36 cellular contexts compared by ENCODE assay signal in genomic region chr22:24736526-24737050, GRCh38. TPM values are rescaled to one million over a fixed set of nuclear protein-coding genes. Genes with fewer than 3 reads are reported as not detected.
"Had no signal": no experiment of that assay in that cellular context is flagged by ENCODE, and none has a peak within 500 bp of the region (broad histone marks: within the 10 kb centered on the region; RNA-seq: fewer than 3 reads in every experiment).

No MANE protein-coding gene starts in this region.

- H3K27ac ChIP-seq: brain microvascular endothelial cell, Peyer's patch, WERI-Rb-1 had no signal

- H3K27ac Mint-ChIP-seq: activated CD8-positive, alpha-beta T cell treated with anti-CD3 and anti-CD28 coated beads for 36 hours; activated naive CD8-positive, alpha-beta T cell treated with anti-CD3 and anti-CD28 coated beads for 36 hours; activated T-cell treated with anti-CD3 and anti-CD28 coated beads, Interleukin-2, amount 50 U/mL, for 72 hours; activated T-helper 17 cell treated with anti-CD3 and anti-CD28 coated beads, Interleukin-2, amount 50 U/mL, for 72 hours had no signal

- H3K9me3 ChIP-seq: Peyer's patch had no signal

- H3K27me3 ChIP-seq: Peyer's patch had no signal

- H3K9me3 Mint-ChIP-seq: activated CD8-positive, alpha-beta T cell treated with anti-CD3 and anti-CD28 coated beads for 36 hours; activated naive CD8-positive, alpha-beta T cell treated with anti-CD3 and anti-CD28 coated beads for 36 hours; activated T-cell treated with anti-CD3 and anti-CD28 coated beads, Interleukin-2, amount 50 U/mL, for 72 hours; activated T-helper 17 cell treated with anti-CD3 and anti-CD28 coated beads, Interleukin-2, amount 50 U/mL, for 72 hours; central memory CD8-positive, alpha-beta T cell had no signal

- ATAC-seq: activated CD8-positive, alpha-beta T cell treated with anti-CD3 and anti-CD28 coated beads for 36 hours; activated T-cell treated with anti-CD3 and anti-CD28 coated beads, Interleukin-2, amount 50 U/mL, for 72 hours; activated T-helper 17 cell treated with anti-CD3 and anti-CD28 coated beads, Interleukin-2, amount 50 U/mL, for 72 hours; PC-3 had no signal

- H3K4me3 ChIP-seq: Peyer's patch had no signal

- H3K4me1 Mint-ChIP-seq: activated naive CD8-positive, alpha-beta T cell treated with anti-CD3 and anti-CD28 coated beads for 36 hours; activated T-helper 17 cell treated with anti-CD3 and anti-CD28 coated beads, Interleukin-2, amount 50 U/mL, for 72 hours; central memory CD8-positive, alpha-beta T cell had no signal

- H3K36me3 ChIP-seq: brain microvascular endothelial cell, Peyer's patch, WERI-Rb-1 had no signal

- H3K4me3 Mint-ChIP-seq: activated CD8-positive, alpha-beta T cell treated with anti-CD3 and anti-CD28 coated beads for 36 hours; activated naive CD8-positive, alpha-beta T cell treated with anti-CD3 and anti-CD28 coated beads for 36 hours; activated T-cell treated with anti-CD3 and anti-CD28 coated beads, Interleukin-2, amount 50 U/mL, for 72 hours; activated T-helper 17 cell treated with anti-CD3 and anti-CD28 coated beads, Interleukin-2, amount 50 U/mL, for 72 hours; central memory CD8-positive, alpha-beta T cell had no signal

- DNase-seq: activated CD4-positive, alpha-beta T cell treated with anti-CD3 and anti-CD28 coated beads for 1 hour; activated CD4-positive, alpha-beta T cell treated with anti-CD3 and anti-CD28 coated beads for 48 hours; activated CD4-positive, CD25-positive, alpha-beta regulatory T cell; activated CD8-positive, alpha-beta T cell treated with anti-CD3 and anti-CD28 coated beads for 36 hours; activated effector memory CD4-positive, alpha-beta T cell treated with anti-CD3 and anti-CD28 coated beads, Interleukin-2, amount 50 U/mL, for 16 hours; activated naive CD4-positive, alpha-beta T cell; activated naive CD4-positive, alpha-beta T cell treated with anti-CD3 and anti-CD28 coated beads, Interleukin-2, amount 50 U/mL, for 16 hours; activated naive CD8-positive, alpha-beta T cell treated with anti-CD3 and anti-CD28 coated beads for 36 hours; activated T-cell treated with anti-CD3 and anti-CD28 coated beads, Interleukin-2, amount 50 U/mL, for 1 hour; activated T-cell treated with anti-CD3 and anti-CD28 coated beads, Interleukin-2, amount 50 U/mL, for 72 hours; amniotic stem cell; brain microvascular endothelial cell; MM.1S; MV-4-11; NCI-H1092; NCI-H1436 treated with DMSO at 0.1 percent for 48 hours; NCI-H1694 treated with DMSO at 0.1 percent for 48 hours; NCI-H2029; NCI-H345; NCI-H524 treated with DMSO at 0.1 percent for 48 hours; PC-3; Peyer's patch; RPMI8226; SIG-M5; SW 1271; T-helper 1 cell; T-helper 2 cell; T-helper 9 cell; WERI-Rb-1 had no signal

- H3K4me1 ChIP-seq: Peyer's patch had no signal

- H3K36me3 Mint-ChIP-seq: activated naive CD8-positive, alpha-beta T cell treated with anti-CD3 and anti-CD28 coated beads for 36 hours had no signal

RNA-seq across cellular contexts. Expression of gene PIWIL3, which starts 37.9 kb away (rescaled TPM):
- total RNA-seq: activated CD8-positive, alpha-beta memory T cell treated with anti-CD3 and anti-CD28 coated beads for 36 hours; activated CD8-positive, alpha-beta T cell treated with anti-CD3 and anti-CD28 coated beads for 36 hours; activated naive CD8-positive, alpha-beta T cell treated with anti-CD3 and anti-CD28 coated beads for 36 hours; activated T-cell treated with anti-CD3 and anti-CD28 coated beads, Interleukin-2, amount 50 U/mL, for 72 hours; activated T-helper 17 cell treated with anti-CD3 and anti-CD28 coated beads, Interleukin-2, amount 50 U/mL, for 72 hours; aorta; LHCN-M2; NCI-H460; PC-3; Peyer's patch; SK-MEL-5 had no signal
- polyA plus RNA-seq: aorta had no signal
